27 cellular contexts compared by ENCODE assay signal in genomic region chr10:59055046-59055445, GRCh38.
"Had no signal": no experiment of that assay in that cellular context is flagged by ENCODE, and none has a peak within 500 bp of the region (broad histone marks: within the 10 kb centered on the region; RNA-seq: fewer than 3 reads in every experiment).

No MANE protein-coding gene starts in this region.

- H3K27me3 Mint-ChIP-seq: activated CD4-positive, alpha-beta memory T cell treated with anti-CD3 and anti-CD28 coated beads, Interleukin-2, amount 10 ng/mL, durations not matched to agents 7 days and 5 days; activated naive CD8-positive, alpha-beta T cell treated with anti-CD3 and anti-CD28 coated beads, Interleukin-2, amount 10 ng/mL, durations not matched to agents 7 days and 5 days; IgD-negative memory B cell had no signal

- ATAC-seq: Panc1, Right ventricle myocardium inferior, T-cell had no signal

- H3K4me3 ChIP-seq: cardiac muscle cell, SK-N-MC had no signal

- FAIRE-seq: astrocyte had no signal

- H3K36me3 ChIP-seq: brain microvascular endothelial cell, cardiac muscle cell had no signal

- H3K27ac ChIP-seq: brain microvascular endothelial cell, cardiac muscle cell, SK-N-MC, VCaP had no signal

- H3K4me3 Mint-ChIP-seq: activated CD4-positive, alpha-beta memory T cell treated with anti-CD3 and anti-CD28 coated beads, Interleukin-2, amount 10 ng/mL, durations not matched to agents 7 days and 5 days; activated naive CD8-positive, alpha-beta T cell treated with anti-CD3 and anti-CD28 coated beads, Interleukin-2, amount 10 ng/mL, durations not matched to agents 7 days and 5 days; IgD-negative memory B cell; T-cell had no signal

- H3K4me1 Mint-ChIP-seq: activated CD4-positive, alpha-beta memory T cell treated with anti-CD3 and anti-CD28 coated beads, Interleukin-2, amount 10 ng/mL, durations not matched to agents 7 days and 5 days; activated naive CD8-positive, alpha-beta T cell treated with anti-CD3 and anti-CD28 coated beads, Interleukin-2, amount 10 ng/mL, durations not matched to agents 7 days and 5 days; T-cell had no signal

- H3K36me3 Mint-ChIP-seq: activated naive CD8-positive, alpha-beta T cell treated with anti-CD3 and anti-CD28 coated beads, Interleukin-2, amount 10 ng/mL, durations not matched to agents 7 days and 5 days; IgD-negative memory B cell; T-cell had no signal

- DNase-seq: activated CD4-positive, alpha-beta memory T cell treated with anti-CD3 and anti-CD28 coated beads, Interleukin-2, amount 10 ng/mL, durations not matched to agents 7 days and 5 days; activated CD4-positive, alpha-beta T cell treated with anti-CD3 and anti-CD28 coated beads, Interleukin-2, amount 50 U/mL, for 1 hour; activated CD4-positive, CD25-positive, alpha-beta regulatory T cell; activated CD8-positive, alpha-beta memory T cell treated with anti-CD3 and anti-CD28 coated beads, Interleukin-2, amount 50 U/mL, for 4 hours; activated naive CD4-positive, alpha-beta T cell treated with anti-CD3 and anti-CD28 coated beads, Interleukin-2, amount 50 U/mL, for 16 hours; activated naive CD8-positive, alpha-beta T cell treated with anti-CD3 and anti-CD28 coated beads, Interleukin-2, amount 10 ng/mL, durations not matched to agents 7 days and 5 days; amygdala; brain microvascular endothelial cell; KG1; NCI-H1048; NCI-H1930; NCI-H2107; NCI-H2171 treated with DMSO at 0.1 percent for 48 hours; NCI-H345; NCI-H510A; NCI-H69; NK-92 treated with Interleukin-12 subunit alpha and Interleukin-12 subunit beta, amount 100 ng/mL, for 24 hours; OCI-M1; RPMI8226; T-cell had no signal

- H3K27ac Mint-ChIP-seq: activated CD4-positive, alpha-beta memory T cell treated with anti-CD3 and anti-CD28 coated beads, Interleukin-2, amount 10 ng/mL, durations not matched to agents 7 days and 5 days; activated naive CD8-positive, alpha-beta T cell treated with anti-CD3 and anti-CD28 coated beads, Interleukin-2, amount 10 ng/mL, durations not matched to agents 7 days and 5 days; IgD-negative memory B cell; T-cell had no signal
